ENCODE assay signal across 1 cellular context in genomic region chr6:101517632-101518031, GRCh38.
TF ChIP-seq lines count a peak whose summit lies in the region.

No MANE protein-coding gene starts in this region.

TF ChIP-seq in HepG2, 621 proteins besides CTCF, POLR2A, EP300 and RAD21 (continued from another document):
- TF ChIP-seq LRRFIP1 (CRISPR knock-in tag; conservative IDR thresholded peaks at IDR 0.05), result no peak
